ENCODE assay signal across 1 cellular context in the genomic region with DNA sequence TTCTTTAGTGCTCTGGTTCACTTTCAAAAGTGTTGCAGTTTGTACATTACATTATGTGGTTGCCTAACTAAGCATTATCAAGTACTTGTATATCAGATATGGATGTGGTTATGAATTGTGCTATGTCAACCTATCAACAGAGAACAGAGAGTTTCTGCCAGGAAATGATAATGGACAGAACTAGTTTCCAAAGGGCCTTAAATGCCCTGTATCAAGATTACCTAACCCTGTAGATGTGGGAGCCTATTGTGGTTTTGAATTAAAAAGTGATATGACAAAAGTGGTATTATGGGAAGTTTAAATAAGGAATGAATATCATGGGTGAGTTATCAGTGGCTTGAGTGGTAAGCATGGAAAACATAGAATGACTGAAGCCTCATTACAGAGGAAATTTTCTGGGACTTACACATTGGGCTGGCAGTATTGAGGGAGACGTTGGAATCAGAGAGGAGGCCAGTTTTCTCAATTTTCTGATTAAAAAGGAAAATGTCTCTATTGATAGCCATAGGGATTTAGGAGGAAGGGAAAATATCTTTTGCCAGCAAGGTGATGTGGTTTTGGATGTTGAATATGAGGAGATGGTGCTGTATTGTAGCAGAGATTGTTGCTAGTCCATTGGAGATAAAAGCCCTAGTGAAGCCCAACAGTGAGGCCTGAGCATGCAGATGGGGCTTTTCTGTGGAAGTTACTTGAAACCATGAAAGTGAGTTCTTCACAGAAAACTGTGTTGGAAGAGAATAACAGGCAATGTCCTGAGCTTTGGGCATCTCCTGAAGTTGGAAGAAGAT.
A peak's percentile ranks its signal among the peaks of the same experiment; 100 is the strongest.
TF ChIP-seq lines count a peak whose summit lies in the region.

No MANE protein-coding gene starts in this region.

TF ChIP-seq in K562, 482 proteins besides CTCF, POLR2A, EP300 and RAD21 (continued from another document and continues in another):
- TF ChIP-seq HMBOX1 (IDR thresholded peaks at IDR 0.05) (peak; percentile 97), NFATC3 (IDR thresholded peaks at IDR 0.05) (0 out of 2 replicates have a peak, but pooled peaks have one; percentile 70), ZNF165 (CRISPR knock-in tag; IDR thresholded peaks at IDR 0.05; ENCODE audit: borderline replicate concordance) (no peak), TCF15 (CRISPR knock-in tag; IDR thresholded peaks at IDR 0.05) (no peak), OTX1 (CRISPR knock-in tag; IDR thresholded peaks at IDR 0.05) (0 out of 2 replicates have a peak, but pooled peaks have one; percentile 22), PML (IDR thresholded peaks at IDR 0.05; ENCODE audit: low read length) (peak; percentile 97), ZNF274 (IDR thresholded peaks at IDR 0.05; ENCODE audit: borderline replicate concordance, low read depth, low read length) (no peak), NCOA1 (IDR thresholded peaks at IDR 0.05; ENCODE audit: low read depth) (peak; percentile 94), TRIM24 (IDR thresholded peaks at IDR 0.05) (peak; percentile 94 to 95), HNRNPL (IDR thresholded peaks at IDR 0.05; ENCODE audit: low read depth, low read length) (no peak), MXD1 (CRISPR knock-in tag; IDR thresholded peaks at IDR 0.05; ENCODE audit: borderline replicate concordance, poor library complexity, severe bottlenecking) (no peak), CCNT2 (IDR thresholded peaks at IDR 0.05; ENCODE audit: borderline replicate concordance, extremely low read depth, insufficient read length, low read depth, low read length) (peak; percentile 93), POLR2H (tag; IDR thresholded peaks at IDR 0.05; ENCODE audit: low read depth) (peak; percentile 36; the same call in 1 of the 2 replicates), NCOR1 (IDR thresholded peaks at IDR 0.05) (peak; percentile 97), NR1H2 (CRISPR knock-in tag; IDR thresholded peaks at IDR 0.05) (no peak), JUND (IDR thresholded peaks at IDR 0.05; ENCODE audit: borderline replicate concordance, low read depth, low read length) (peak; percentile 53; the same call in 1 of the 2 replicates), JUND (tag; IDR thresholded peaks at IDR 0.05; ENCODE audit: borderline replicate concordance, low read depth, low read length) (no peak; the same call in 1 of the 3 replicates), FOXK1 (CRISPR knock-in tag; IDR thresholded peaks at IDR 0.05; ENCODE audit: borderline replicate concordance) (no peak), ESRRB (CRISPR knock-in tag; IDR thresholded peaks at IDR 0.05; ENCODE audit: borderline replicate concordance) (peak; percentile 52; the same call in 1 of the 2 replicates), ZNF589 (CRISPR knock-in tag; IDR thresholded peaks at IDR 0.05; ENCODE audit: low read depth) (peak; percentile 85), ELF4 (CRISPR knock-in tag; IDR thresholded peaks at IDR 0.05) (peak; percentile 91), KLF1 (tag; IDR thresholded peaks at IDR 0.05) (no peak), ETV1 (tag; conservative IDR thresholded peaks at IDR 0.05; ENCODE audit: low read depth) (peak; percentile 93), MCM7 (IDR thresholded peaks at IDR 0.05) (peak in 1 of 2 experiments; percentile 49; a peak in 1 of 4 replicates), HEY1 (CRISPR knock-in tag; IDR thresholded peaks at IDR 0.05; ENCODE audit: borderline replicate concordance) (peak; percentile 88; the same call in 1 of the 2 replicates), BCOR (IDR thresholded peaks at IDR 0.05) (peak; percentile 79; the same call in 1 of the 2 replicates), C11orf30 (IDR thresholded peaks at IDR 0.05; ENCODE audit: low read depth) (peak; percentile 63), CBFA2T3 (IDR thresholded peaks at IDR 0.05) (peak; percentile 98), SMC3 (conservative IDR thresholded peaks at IDR 0.05; ENCODE audit: insufficient read depth, low read depth, low read length) (no peak), ZFP36 (IDR thresholded peaks at IDR 0.05; ENCODE audit: low read depth, low read length, partially characterized antibody) (no peak), SMAD3 (CRISPR knock-in tag; conservative IDR thresholded peaks at IDR 0.05) (peak; percentile 75; the same call in 1 of the 2 replicates), MYNN (IDR thresholded peaks at IDR 0.05) (peak; percentile 96), MYNN (CRISPR knock-in tag; IDR thresholded peaks at IDR 0.05) (peak; percentile 87), MAZ (CRISPR knock-in tag; conservative IDR thresholded peaks at IDR 0.05 in 1 of 2, IDR thresholded peaks at IDR 0.05 in 1 of 2) (peak; percentile 13 to 40; a peak in 2 of 4 replicates), MXI1 (IDR thresholded peaks at IDR 0.05; ENCODE audit: low read depth, low read length) (peak; percentile 27; the same call in 1 of the 2 replicates), ESRRA (IDR thresholded peaks at IDR 0.05; ENCODE audit: borderline replicate concordance, low read depth) (peak; percentile 96; the same call in 1 of the 2 replicates), TEAD4 (IDR thresholded peaks at IDR 0.05; ENCODE audit: low read length) (peak; percentile 100), TEAD4 (CRISPR knock-in tag; IDR thresholded peaks at IDR 0.05; ENCODE audit: borderline replicate concordance) (no peak), TARDBP (IDR thresholded peaks at IDR 0.05) (peak; percentile 69; the same call in 1 of the 2 replicates), TCF7L2 (IDR thresholded peaks at IDR 0.05; ENCODE audit: low read depth, low read length) (no peak), CTBP1 (IDR thresholded peaks at IDR 0.05; ENCODE audit: borderline replicate concordance) (peak; percentile 50; the same call in 1 of the 2 replicates), NFXL1 (CRISPR knock-in tag; IDR thresholded peaks at IDR 0.05) (no peak), REST (CRISPR knock-in tag; IDR thresholded peaks at IDR 0.05; ENCODE audit: low read depth) (no peak), ZNF584 (CRISPR knock-in tag; IDR thresholded peaks at IDR 0.05; ENCODE audit: low read depth) (0 out of 2 replicates have a peak, but pooled peaks have one; percentile 60), DPF2 (IDR thresholded peaks at IDR 0.05) (peak; percentile 99), ETV5 (CRISPR knock-in tag; IDR thresholded peaks at IDR 0.05; ENCODE audit: low read depth) (no peak), ZHX1 (conservative IDR thresholded peaks at IDR 0.05; ENCODE audit: low read length) (no peak), RFX1 (IDR thresholded peaks at IDR 0.05) (peak; percentile 34; the same call in 1 of the 2 replicates), NELFE (IDR thresholded peaks at IDR 0.05; ENCODE audit: insufficient read depth, insufficient read length) (no peak)
- TF ChIP-seq, protein P1, sequence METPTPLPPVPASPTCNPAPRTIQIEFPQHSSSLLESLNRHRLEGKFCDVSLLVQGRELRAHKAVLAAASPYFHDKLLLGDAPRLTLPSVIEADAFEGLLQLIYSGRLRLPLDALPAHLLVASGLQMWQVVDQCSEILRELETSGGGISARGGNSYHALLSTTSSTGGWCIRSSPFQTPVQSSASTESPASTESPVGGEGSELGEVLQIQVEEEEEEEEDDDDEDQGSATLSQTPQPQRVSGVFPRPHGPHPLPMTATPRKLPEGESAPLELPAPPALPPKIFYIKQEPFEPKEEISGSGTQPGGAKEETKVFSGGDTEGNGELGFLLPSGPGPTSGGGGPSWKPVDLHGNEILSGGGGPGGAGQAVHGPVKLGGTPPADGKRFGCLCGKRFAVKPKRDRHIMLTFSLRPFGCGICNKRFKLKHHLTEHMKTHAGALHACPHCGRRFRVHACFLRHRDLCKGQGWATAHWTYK (CRISPR knock-in tag; IDR thresholded peaks at IDR 0.05) = peak; percentile 83; the same call in 1 of the 2 replicates
- TF ChIP-seq, protein P2, sequence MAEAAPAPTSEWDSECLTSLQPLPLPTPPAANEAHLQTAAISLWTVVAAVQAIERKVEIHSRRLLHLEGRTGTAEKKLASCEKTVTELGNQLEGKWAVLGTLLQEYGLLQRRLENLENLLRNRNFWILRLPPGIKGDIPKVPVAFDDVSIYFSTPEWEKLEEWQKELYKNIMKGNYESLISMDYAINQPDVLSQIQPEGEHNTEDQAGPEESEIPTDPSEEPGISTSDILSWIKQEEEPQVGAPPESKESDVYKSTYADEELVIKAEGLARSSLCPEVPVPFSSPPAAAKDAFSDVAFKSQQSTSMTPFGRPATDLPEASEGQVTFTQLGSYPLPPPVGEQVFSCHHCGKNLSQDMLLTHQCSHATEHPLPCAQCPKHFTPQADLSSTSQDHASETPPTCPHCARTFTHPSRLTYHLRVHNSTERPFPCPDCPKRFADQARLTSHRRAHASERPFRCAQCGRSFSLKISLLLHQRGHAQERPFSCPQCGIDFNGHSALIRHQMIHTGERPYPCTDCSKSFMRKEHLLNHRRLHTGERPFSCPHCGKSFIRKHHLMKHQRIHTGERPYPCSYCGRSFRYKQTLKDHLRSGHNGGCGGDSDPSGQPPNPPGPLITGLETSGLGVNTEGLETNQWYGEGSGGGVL (CRISPR knock-in tag; IDR thresholded peaks at IDR 0.05) = no peak
- TF ChIP-seq, protein P3, sequence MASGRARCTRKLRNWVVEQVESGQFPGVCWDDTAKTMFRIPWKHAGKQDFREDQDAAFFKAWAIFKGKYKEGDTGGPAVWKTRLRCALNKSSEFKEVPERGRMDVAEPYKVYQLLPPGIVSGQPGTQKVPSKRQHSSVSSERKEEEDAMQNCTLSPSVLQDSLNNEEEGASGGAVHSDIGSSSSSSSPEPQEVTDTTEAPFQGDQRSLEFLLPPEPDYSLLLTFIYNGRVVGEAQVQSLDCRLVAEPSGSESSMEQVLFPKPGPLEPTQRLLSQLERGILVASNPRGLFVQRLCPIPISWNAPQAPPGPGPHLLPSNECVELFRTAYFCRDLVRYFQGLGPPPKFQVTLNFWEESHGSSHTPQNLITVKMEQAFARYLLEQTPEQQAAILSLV (tag; IDR thresholded peaks at IDR 0.05) = peak; percentile 74
- TF ChIP-seq, protein P4, sequence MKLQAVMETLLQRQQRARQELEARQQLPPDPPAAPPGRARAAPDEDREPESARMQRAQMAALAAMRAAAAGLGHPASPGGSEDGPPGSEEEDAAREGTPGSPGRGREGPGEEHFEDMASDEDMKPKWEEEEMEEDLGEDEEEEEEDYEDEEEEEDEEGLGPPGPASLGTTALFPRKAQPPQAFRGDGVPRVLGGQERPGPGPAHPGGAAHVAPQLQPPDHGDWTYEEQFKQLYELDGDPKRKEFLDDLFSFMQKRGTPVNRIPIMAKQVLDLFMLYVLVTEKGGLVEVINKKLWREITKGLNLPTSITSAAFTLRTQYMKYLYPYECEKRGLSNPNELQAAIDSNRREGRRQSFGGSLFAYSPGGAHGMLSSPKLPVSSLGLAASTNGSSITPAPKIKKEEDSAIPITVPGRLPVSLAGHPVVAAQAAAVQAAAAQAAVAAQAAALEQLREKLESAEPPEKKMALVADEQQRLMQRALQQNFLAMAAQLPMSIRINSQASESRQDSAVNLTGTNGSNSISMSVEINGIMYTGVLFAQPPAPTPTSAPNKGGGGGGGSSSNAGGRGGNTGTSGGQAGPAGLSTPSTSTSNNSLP (IDR thresholded peaks at IDR 0.05; ENCODE audit: borderline replicate concordance, low read depth, low read length) = peak; percentile 100
